ENCODE assay signal across 8 cellular contexts in the genomic region with DNA sequence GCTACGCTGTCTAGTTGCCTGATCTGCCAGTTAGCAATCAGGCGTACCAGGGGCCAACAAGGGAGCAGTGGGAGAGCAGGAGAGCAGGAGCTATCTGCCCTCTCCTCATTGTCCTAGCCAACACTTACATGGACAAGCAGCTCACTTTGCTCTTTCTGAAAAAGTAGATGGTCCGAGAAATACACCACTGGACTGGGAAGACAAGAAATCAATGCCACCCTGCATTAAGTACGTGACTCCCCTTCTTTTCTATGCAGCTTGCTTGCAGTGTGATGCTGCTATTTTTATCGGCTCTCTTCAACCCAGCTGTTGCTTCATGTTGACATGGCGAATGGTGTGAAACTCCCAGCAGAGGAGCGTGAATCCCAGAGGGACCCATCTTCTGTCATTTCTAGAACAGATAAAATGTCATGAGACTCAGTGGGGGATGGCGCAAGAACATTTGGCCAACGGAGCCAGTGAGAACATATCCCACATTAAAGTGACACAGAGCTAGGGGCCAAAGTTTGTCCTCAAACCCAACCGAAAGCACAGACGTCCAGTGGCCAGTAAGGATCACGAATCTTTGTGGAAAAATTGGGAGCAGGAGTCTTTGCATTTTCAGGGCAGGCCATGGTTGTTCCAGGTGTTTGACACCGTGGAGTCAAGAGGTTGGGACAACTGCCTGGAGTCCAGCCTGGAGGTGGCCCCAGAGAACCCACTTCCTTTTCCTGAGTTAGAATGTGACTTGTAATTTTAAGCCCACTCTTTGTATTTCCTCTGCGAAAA. TPM values are rescaled to one million over a fixed set of nuclear protein-coding genes. Genes with fewer than 3 reads are reported as not detected.
DNase-seq lines count a peak whose midpoint lies in the region; ATAC-seq and TF ChIP-seq lines count a peak whose summit lies in the region.

No MANE protein-coding gene starts in this region.

- no peaks in the 10 kb centered on the region for H3K36me3 Mint-ChIP-seq in natural killer cell treated with Interleukin-12 subunit alpha and Interleukin-12 subunit beta and Interleukin-15 and Interleukin-18, amount 100 ng/mL, for 72 hours
- no peaks in the 10 kb centered on the region for H3K36me3 Mint-ChIP-seq in natural killer cell

- H3K27me3 Mint-ChIP-seq in natural killer cell treated with Interleukin-12 subunit alpha and Interleukin-12 subunit beta and Interleukin-15 and Interleukin-18, amount 100 ng/mL, for 72 hours: peaks cover 7 to 18% of the 10 kb centered on the region in 2 donors
- H3K27me3 Mint-ChIP-seq in natural killer cell (ENCODE audit: low read depth in 2 of 2): peaks cover 11 to 38% of the 10 kb centered on the region in 2 donors

- H3K27me3 ChIP-seq in upper lobe of right lung: no peaks in the 10 kb centered on the region

- no peaks in the 10 kb centered on the region for H3K9me3 Mint-ChIP-seq in natural killer cell treated with Interleukin-12 subunit alpha and Interleukin-12 subunit beta and Interleukin-15 and Interleukin-18, amount 100 ng/mL, for 72 hours
- H3K9me3 Mint-ChIP-seq in natural killer cell: no peaks in the 10 kb centered on the region

- H3K4me3 ChIP-seq in coronary artery (peak overlapping the region; percentile 36), upper lobe of right lung (no peak overlapping the region)

- peak overlapping the region in 1 of 2 donors; percentile 57 for H3K27ac Mint-ChIP-seq in natural killer cell treated with Interleukin-12 subunit alpha and Interleukin-12 subunit beta and Interleukin-15 and Interleukin-18, amount 100 ng/mL, for 72 hours
- no peak overlapping the region for H3K27ac Mint-ChIP-seq in natural killer cell

- intact Hi-C loops in natural killer cell (cut with micrococcal nuclease) (no loop called here), upper lobe of right lung (cut with DNase I) (no loop called here)

- TF ChIP-seq CTCF in natural killer cell (IDR thresholded peaks at IDR 0.05): no peak
- no peak for TF ChIP-seq CTCF in coronary artery (IDR thresholded peaks at IDR 0.05)
- TF ChIP-seq CTCF in upper lobe of right lung (IDR thresholded peaks at IDR 0.05): no peak

- H3K36me3 ChIP-seq in upper lobe of right lung: no peaks in the 10 kb centered on the region

- ATAC-seq in natural killer cell treated with Interleukin-12 subunit alpha and Interleukin-12 subunit beta and Interleukin-15 and Interleukin-18, amount 100 ng/mL, for 72 hours: peak; percentile 61 to 70
- ATAC-seq in natural killer cell (no peak), HG03139 (IDR thresholded peaks at IDR 0.05; ENCODE audit: unreplicated experiment) (peak; percentile 62), upper lobe of right lung (peak; percentile 43)

- DNase-seq in natural killer cell treated with Interleukin-12 subunit alpha and Interleukin-12 subunit beta and Interleukin-15 and Interleukin-18, amount 100 ng/mL, for 72 hours (ENCODE audit: low spot score): no peak
- DNase-seq in natural killer cell (no peak), coronary artery (ENCODE audit: low spot score) (no peak), upper lobe of right lung (no peak), NCI-H2107 (lab: John Stamatoyannopoulos, UW) (no peak), DMS53 treated with DMSO at 0.1 percent for 48 hours (lab: John Stamatoyannopoulos, UW; ENCODE audit: unreplicated experiment) (no peak), cerebellar cortex (ENCODE audit: low spot score) (no peak)

- H3K27ac ChIP-seq in coronary artery (peak overlapping the region; percentile 18 to 64), upper lobe of right lung (peak overlapping the region; percentile 11)

- peaks cover 35% of the 10 kb centered on the region for H3K4me1 ChIP-seq in upper lobe of right lung

- H3K4me1 Mint-ChIP-seq in natural killer cell treated with Interleukin-12 subunit alpha and Interleukin-12 subunit beta and Interleukin-15 and Interleukin-18, amount 100 ng/mL, for 72 hours (ENCODE audit: low read depth in 2 of 2): peaks cover 39% of the 10 kb centered on the region in 2 donors
- H3K4me1 Mint-ChIP-seq in natural killer cell: peaks cover 49 to 54% of the 10 kb centered on the region in 2 donors

- no peaks in the 10 kb centered on the region for H3K9me3 ChIP-seq in upper lobe of right lung

- peak overlapping the region; percentile 68 for H3K4me3 Mint-ChIP-seq in natural killer cell treated with Interleukin-12 subunit alpha and Interleukin-12 subunit beta and Interleukin-15 and Interleukin-18, amount 100 ng/mL, for 72 hours
- no peak overlapping the region for H3K4me3 Mint-ChIP-seq in natural killer cell

RNA-seq across cellular contexts. Expression of a gene that starts 53.7 kb away (rescaled TPM):
- total RNA-seq in natural killer cell treated with Interleukin-12 subunit alpha and Interleukin-12 subunit beta and Interleukin-15 and Interleukin-18, amount 100 ng/mL, for 72 hours: 10 to 100 TPM; 27.1 to 42.2 TPM
- total RNA-seq in natural killer cell (10 to 100 TPM; 31.1 to 33.9 (median 33.6) TPM), upper lobe of right lung (86.8 TPM)

Comparison
In these comparisons a context has a peak if more than half of its experiments do, and no peak if none do; other contexts are left out.
1. ATAC-seq: peak in natural killer cell treated with Interleukin-12 subunit alpha and Interleukin-12 subunit beta and Interleukin-15 and Interleukin-18, amount 100 ng/mL, for 72 hours (2 of 2), HG03139 (single experiment) and upper lobe of right lung (single experiment); none in natural killer cell (0 of 3).